8 cellular contexts compared by ENCODE assay signal in the genomic region with DNA sequence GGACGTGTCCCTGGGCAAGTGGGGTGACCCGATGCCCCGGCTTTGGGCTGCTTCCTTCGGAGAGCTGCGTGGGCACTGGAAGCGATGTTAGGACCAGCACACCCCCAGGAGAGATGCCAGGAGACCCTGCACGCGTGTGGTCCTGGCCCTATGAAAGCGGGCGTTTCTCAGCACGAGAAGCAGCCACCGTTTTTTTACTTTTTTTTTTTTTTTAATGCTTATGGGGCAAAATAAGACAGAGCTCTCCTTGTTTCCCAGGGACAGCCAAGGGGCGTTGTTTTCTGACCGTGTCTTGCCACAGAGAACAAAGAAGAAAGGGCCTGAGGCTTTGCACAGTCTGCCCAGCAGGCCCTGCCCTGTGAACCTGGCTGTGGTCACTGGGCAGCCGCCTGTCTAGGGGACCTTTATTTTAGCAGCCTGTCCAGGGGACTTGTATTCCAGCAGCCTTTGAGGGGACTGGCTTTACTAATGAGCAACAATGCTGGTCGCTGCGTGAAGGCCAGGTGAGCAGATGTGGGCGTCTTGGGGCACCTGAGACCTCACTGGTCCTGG. TPM values are rescaled to one million over a fixed set of nuclear protein-coding genes. Genes with fewer than 3 reads are reported as not detected.
DNase-seq lines count a peak whose midpoint lies in the region; ATAC-seq and TF ChIP-seq lines count a peak whose summit lies in the region.

No MANE protein-coding gene starts in this region.

- no peaks in the 10 kb centered on the region for H3K9me3 ChIP-seq in BLaER1 treated with 17β-estradiol and CSF1 and Interleukin-3, amounts not matched to agents 10 nM and 100 nM (replicated peaks in 1 of 11)
- no peaks in the 10 kb centered on the region for H3K9me3 ChIP-seq in Loucy (ENCODE audit: insufficient read depth, low read depth, low read length)

- H3K27ac ChIP-seq in BLaER1 treated with 17β-estradiol and CSF1 and Interleukin-3, amounts not matched to agents 10 nM and 100 nM = peak overlapping the region in 8 of 11 experiments; percentile 67 to 82 (median 75); a peak in 14 of 22 replicates
- H3K27ac ChIP-seq in coronary artery = peak overlapping the region in 1 of 2 donors; percentile 65

- TF ChIP-seq CTCF in Loucy (conservative IDR thresholded peaks at IDR 0.05; ENCODE audit: low read length) (no peak), coronary artery (IDR thresholded peaks at IDR 0.05) (no peak), natural killer cell (IDR thresholded peaks at IDR 0.05) (no peak)

- intact Hi-C loops in natural killer cell (cut with micrococcal nuclease) = no loop called here

- H3F3A ChIP-seq in Loucy (ENCODE audit: low read depth) = no peaks in the 10 kb centered on the region

- H3K9me3 Mint-ChIP-seq in natural killer cell = no peaks in the 10 kb centered on the region

- DNase-seq in coronary artery (ENCODE audit: low spot score) (no peak), natural killer cell (no peak), GF-D8 (lab: John Stamatoyannopoulos, UW) (no peak), NCI-H2107 treated with DMSO at 0.1 percent for 48 hours (lab: John Stamatoyannopoulos, UW; ENCODE audit: unreplicated experiment) (no peak), Kasumi-1 (lab: John Stamatoyannopoulos, UW) (no peak)
- no peak for DNase-seq in activated CD8-positive, alpha-beta memory T cell treated with anti-CD3 and anti-CD28 coated beads for 24 hours

- H3K27me3 ChIP-seq in BLaER1 treated with 17β-estradiol and CSF1 and Interleukin-3, amounts not matched to agents 10 nM and 100 nM = no peaks in the 10 kb centered on the region
- no peaks in the 10 kb centered on the region for H3K27me3 ChIP-seq in Loucy (ENCODE audit: insufficient read depth, low read length, poor library complexity, severe bottlenecking)

- peaks cover 0 to 67% (median 34%) of the 10 kb centered on the region in 11 experiments; a peak in 18 of 22 replicates for H4K20me1 ChIP-seq in BLaER1 treated with 17β-estradiol and CSF1 and Interleukin-3, amounts not matched to agents 10 nM and 100 nM
- peaks cover 6% of the 10 kb centered on the region for H4K20me1 ChIP-seq in Loucy (ENCODE audit: insufficient read depth, low read length, poor library complexity, severe bottlenecking)

- no peak for ATAC-seq in natural killer cell

- peaks cover 34% of the 10 kb centered on the region for H3K79me2 ChIP-seq in Loucy (ENCODE audit: insufficient read depth, low read length)

- H3K4me1 Mint-ChIP-seq in natural killer cell = peaks cover 14 to 26% of the 10 kb centered on the region in 2 donors

- H3K4me2 ChIP-seq in BLaER1 treated with 17β-estradiol and CSF1 and Interleukin-3, amounts not matched to agents 10 nM and 100 nM = peak overlapping the region; percentile 84 to 100 (median 99)
- H3K4me2 ChIP-seq in Loucy (ENCODE audit: low read depth, low read length, poor library complexity, severe bottlenecking) = peak overlapping the region; percentile 98

- H3K27ac Mint-ChIP-seq in natural killer cell = peak overlapping the region; percentile 29 to 53

- peak overlapping the region; percentile 74 to 89 (median 84) for H3K9ac ChIP-seq in BLaER1 treated with 17β-estradiol and CSF1 and Interleukin-3, amounts not matched to agents 10 nM and 100 nM
- peak overlapping the region; percentile 75 for H3K9ac ChIP-seq in Loucy (ENCODE audit: low read depth, low read length, poor library complexity, severe bottlenecking)

- no peaks in the 10 kb centered on the region for H3K9me2 ChIP-seq in Loucy (replicated peaks; ENCODE audit: low read depth, low read length)

- H3K36me3 Mint-ChIP-seq in natural killer cell = no peaks in the 10 kb centered on the region

- H3K27me3 Mint-ChIP-seq in natural killer cell (ENCODE audit: low read depth in 2 of 2) = no peaks in the 10 kb centered on the region

- H3K36me3 ChIP-seq in BLaER1 treated with 17β-estradiol and CSF1 and Interleukin-3, amounts not matched to agents 10 nM and 100 nM = peaks cover 5 to 39% (median 22%) of the 10 kb centered on the region in 11 experiments; a peak in 21 of 22 replicates
- H3K36me3 ChIP-seq in Loucy (ENCODE audit: insufficient read depth, low read length) = peaks cover 2% of the 10 kb centered on the region; the same call in 1 of the 2 replicates

- no peak overlapping the region for H2AFZ ChIP-seq in Loucy (ENCODE audit: low read length)

- peak overlapping the region; percentile 71 to 96 (median 86) for H3K4me3 ChIP-seq in BLaER1 treated with 17β-estradiol and CSF1 and Interleukin-3, amounts not matched to agents 10 nM and 100 nM
- peak overlapping the region; percentile 85 for H3K4me3 ChIP-seq in Loucy (ENCODE audit: low read length, poor library complexity, severe bottlenecking)
- peak overlapping the region; percentile 81 for H3K4me3 ChIP-seq in coronary artery

- H3K4me1 ChIP-seq in BLaER1 treated with 17β-estradiol and CSF1 and Interleukin-3, amounts not matched to agents 10 nM and 100 nM = peaks cover 38 to 72% (median 60%) of the 10 kb centered on the region in 10 experiments
- H3K4me1 ChIP-seq in Loucy (ENCODE audit: insufficient read depth, low read length, poor library complexity, severe bottlenecking) = peaks cover 25% of the 10 kb centered on the region

- H3K4me3 Mint-ChIP-seq in natural killer cell = peak overlapping the region; percentile 86

RNA-seq across cellular contexts. Expression of a gene that starts 1.0 kb away (rescaled TPM):
- total RNA-seq in natural killer cell = 1 to 10 TPM; 5.7 to 6.3 (median 5.8) TPM

RNA-seq across cellular contexts. Expression of a gene that starts 9.9 kb away (rescaled TPM):
- total RNA-seq in natural killer cell = 10 to 100 TPM; 16.3 to 24.4 (median 17.5) TPM

RNA-seq across cellular contexts. Expression of a gene that starts 29.3 kb away (rescaled TPM):
- 100 to 1,000 TPM; 179 to 186 (median 181) TPM for total RNA-seq in natural killer cell

RNA-seq across cellular contexts. Expression of a gene that starts 29.5 kb away (rescaled TPM):
- total RNA-seq in natural killer cell = 10 to 100 TPM; 23.3 to 47.9 (median 39.3) TPM

RNA-seq across cellular contexts. Expression of a gene that starts 46.5 kb away (rescaled TPM):
- 10 to 100 TPM; 15.6 to 24.2 (median 22.1) TPM for total RNA-seq in natural killer cell
